Comparison of ENCODE assay signal across 3 cellular contexts in the genomic region with DNA sequence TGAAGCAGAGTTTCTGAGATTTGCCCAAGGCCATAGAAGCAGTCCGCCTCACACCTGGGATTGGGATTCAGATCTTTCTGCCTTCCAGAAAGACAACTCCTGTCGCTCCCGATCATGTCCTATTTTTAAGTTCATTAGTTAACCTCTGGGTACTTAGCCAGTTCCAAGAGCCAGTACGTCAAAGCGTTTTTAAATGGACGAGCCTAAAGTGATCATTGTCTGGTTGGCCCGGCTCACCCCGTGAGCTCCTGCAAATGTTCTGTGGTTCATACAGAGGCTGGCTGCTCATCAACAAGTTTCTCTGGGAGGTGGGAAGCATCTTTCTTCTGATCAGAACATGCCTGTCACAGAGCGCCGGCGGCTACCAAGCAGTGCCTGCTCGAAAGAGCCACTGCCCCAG.
TF ChIP-seq lines count a peak whose summit lies in the region.

No MANE protein-coding gene starts in this region.

TF ChIP-seq in WTC11, 78 proteins besides CTCF, POLR2A, EP300 and RAD21 (continues in another document):
- TF ChIP-seq CREM (CRISPR knock-in tag; IDR thresholded peaks at IDR 0.05), result no peak
- TF ChIP-seq SP1 (CRISPR knock-in tag; conservative IDR thresholded peaks at IDR 0.05), result no peak
- no peak for TF ChIP-seq ESRRA (CRISPR knock-in tag; IDR thresholded peaks at IDR 0.05; ENCODE audit: borderline replicate concordance)
- TF ChIP-seq, protein P1, sequence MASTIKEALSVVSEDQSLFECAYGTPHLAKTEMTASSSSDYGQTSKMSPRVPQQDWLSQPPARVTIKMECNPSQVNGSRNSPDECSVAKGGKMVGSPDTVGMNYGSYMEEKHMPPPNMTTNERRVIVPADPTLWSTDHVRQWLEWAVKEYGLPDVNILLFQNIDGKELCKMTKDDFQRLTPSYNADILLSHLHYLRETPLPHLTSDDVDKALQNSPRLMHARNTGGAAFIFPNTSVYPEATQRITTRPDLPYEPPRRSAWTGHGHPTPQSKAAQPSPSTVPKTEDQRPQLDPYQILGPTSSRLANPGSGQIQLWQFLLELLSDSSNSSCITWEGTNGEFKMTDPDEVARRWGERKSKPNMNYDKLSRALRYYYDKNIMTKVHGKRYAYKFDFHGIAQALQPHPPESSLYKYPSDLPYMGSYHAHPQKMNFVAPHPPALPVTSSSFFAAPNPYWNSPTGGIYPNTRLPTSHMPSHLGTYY (CRISPR knock-in tag; IDR thresholded peaks at IDR 0.05), result no peak
- TF ChIP-seq SMAD4 (CRISPR knock-in tag; IDR thresholded peaks at IDR 0.05), result no peak
- TF ChIP-seq JUN (CRISPR knock-in tag; IDR thresholded peaks at IDR 0.05), result no peak
- TF ChIP-seq, protein P2, sequence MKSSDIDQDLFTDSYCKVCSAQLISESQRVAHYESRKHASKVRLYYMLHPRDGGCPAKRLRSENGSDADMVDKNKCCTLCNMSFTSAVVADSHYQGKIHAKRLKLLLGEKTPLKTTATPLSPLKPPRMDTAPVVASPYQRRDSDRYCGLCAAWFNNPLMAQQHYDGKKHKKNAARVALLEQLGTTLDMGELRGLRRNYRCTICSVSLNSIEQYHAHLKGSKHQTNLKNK (CRISPR knock-in tag; IDR thresholded peaks at IDR 0.05), result no peak
- TF ChIP-seq, protein P3, sequence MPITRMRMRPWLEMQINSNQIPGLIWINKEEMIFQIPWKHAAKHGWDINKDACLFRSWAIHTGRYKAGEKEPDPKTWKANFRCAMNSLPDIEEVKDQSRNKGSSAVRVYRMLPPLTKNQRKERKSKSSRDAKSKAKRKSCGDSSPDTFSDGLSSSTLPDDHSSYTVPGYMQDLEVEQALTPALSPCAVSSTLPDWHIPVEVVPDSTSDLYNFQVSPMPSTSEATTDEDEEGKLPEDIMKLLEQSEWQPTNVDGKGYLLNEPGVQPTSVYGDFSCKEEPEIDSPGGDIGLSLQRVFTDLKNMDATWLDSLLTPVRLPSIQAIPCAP (CRISPR knock-in tag; IDR thresholded peaks at IDR 0.05), result no peak
- TF ChIP-seq, protein P4, sequence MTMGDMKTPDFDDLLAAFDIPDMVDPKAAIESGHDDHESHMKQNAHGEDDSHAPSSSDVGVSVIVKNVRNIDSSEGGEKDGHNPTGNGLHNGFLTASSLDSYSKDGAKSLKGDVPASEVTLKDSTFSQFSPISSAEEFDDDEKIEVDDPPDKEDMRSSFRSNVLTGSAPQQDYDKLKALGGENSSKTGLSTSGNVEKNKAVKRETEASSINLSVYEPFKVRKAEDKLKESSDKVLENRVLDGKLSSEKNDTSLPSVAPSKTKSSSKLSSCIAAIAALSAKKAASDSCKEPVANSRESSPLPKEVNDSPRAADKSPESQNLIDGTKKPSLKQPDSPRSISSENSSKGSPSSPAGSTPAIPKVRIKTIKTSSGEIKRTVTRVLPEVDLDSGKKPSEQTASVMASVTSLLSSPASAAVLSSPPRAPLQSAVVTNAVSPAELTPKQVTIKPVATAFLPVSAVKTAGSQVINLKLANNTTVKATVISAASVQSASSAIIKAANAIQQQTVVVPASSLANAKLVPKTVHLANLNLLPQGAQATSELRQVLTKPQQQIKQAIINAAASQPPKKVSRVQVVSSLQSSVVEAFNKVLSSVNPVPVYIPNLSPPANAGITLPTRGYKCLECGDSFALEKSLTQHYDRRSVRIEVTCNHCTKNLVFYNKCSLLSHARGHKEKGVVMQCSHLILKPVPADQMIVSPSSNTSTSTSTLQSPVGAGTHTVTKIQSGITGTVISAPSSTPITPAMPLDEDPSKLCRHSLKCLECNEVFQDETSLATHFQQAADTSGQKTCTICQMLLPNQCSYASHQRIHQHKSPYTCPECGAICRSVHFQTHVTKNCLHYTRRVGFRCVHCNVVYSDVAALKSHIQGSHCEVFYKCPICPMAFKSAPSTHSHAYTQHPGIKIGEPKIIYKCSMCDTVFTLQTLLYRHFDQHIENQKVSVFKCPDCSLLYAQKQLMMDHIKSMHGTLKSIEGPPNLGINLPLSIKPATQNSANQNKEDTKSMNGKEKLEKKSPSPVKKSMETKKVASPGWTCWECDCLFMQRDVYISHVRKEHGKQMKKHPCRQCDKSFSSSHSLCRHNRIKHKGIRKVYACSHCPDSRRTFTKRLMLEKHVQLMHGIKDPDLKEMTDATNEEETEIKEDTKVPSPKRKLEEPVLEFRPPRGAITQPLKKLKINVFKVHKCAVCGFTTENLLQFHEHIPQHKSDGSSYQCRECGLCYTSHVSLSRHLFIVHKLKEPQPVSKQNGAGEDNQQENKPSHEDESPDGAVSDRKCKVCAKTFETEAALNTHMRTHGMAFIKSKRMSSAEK (CRISPR knock-in tag; IDR thresholded peaks at IDR 0.05; ENCODE audit: borderline replicate concordance), result no peak

TF ChIP-seq in H1, 55 proteins besides CTCF, POLR2A, EP300 and RAD21:
- TF ChIP-seq PHF8 (conservative IDR thresholded peaks at IDR 0.05; ENCODE audit: low read depth, low read length) (no peak), BACH1 (IDR thresholded peaks at IDR 0.05; ENCODE audit: low read length) (no peak), CHD1 (IDR thresholded peaks at IDR 0.05; ENCODE audit: low read depth, low read length) (no peak), TCF12 (IDR thresholded peaks at IDR 0.05; ENCODE audit: low read depth, low read length) (no peak), KDM4A (IDR thresholded peaks at IDR 0.05; ENCODE audit: low read depth, low read length, severe bottlenecking) (no peak), BCL11A (IDR thresholded peaks at IDR 0.05; ENCODE audit: low read depth in 2 of 2, low read length in 2 of 2) (no peak), CBX8 (IDR thresholded peaks at IDR 0.05; ENCODE audit: borderline replicate concordance, low read depth, low read length) (no peak), HDAC6 (IDR thresholded peaks at IDR 0.05; ENCODE audit: low read depth, low read length) (no peak), TBP (IDR thresholded peaks at IDR 0.05; ENCODE audit: low read depth, low read length) (no peak), JUN (IDR thresholded peaks at IDR 0.05; ENCODE audit: low read depth, low read length) (no peak), FOSL1 (IDR thresholded peaks at IDR 0.05; ENCODE audit: insufficient read depth, low read depth, low read length) (no peak), SUZ12 (IDR thresholded peaks at IDR 0.05; ENCODE audit: low read length) (no peak), SAP30 (IDR thresholded peaks at IDR 0.05; ENCODE audit: insufficient read depth, insufficient replicate concordance, low read length) (no peak), MAFK (IDR thresholded peaks at IDR 0.05; ENCODE audit: low read depth, low read length) (no peak), ASH2L (IDR thresholded peaks at IDR 0.05; ENCODE audit: low read length) (no peak)

TF ChIP-seq in HepG2, 621 proteins besides CTCF, POLR2A, EP300 and RAD21:
- TF ChIP-seq, protein P5, sequence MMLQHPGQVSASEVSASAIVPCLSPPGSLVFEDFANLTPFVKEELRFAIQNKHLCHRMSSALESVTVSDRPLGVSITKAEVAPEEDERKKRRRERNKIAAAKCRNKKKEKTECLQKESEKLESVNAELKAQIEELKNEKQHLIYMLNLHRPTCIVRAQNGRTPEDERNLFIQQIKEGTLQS (CRISPR knock-in tag; IDR thresholded peaks at IDR 0.05), result no peak
- no peak for TF ChIP-seq ATRX (CRISPR knock-in tag; IDR thresholded peaks at IDR 0.05; ENCODE audit: borderline replicate concordance)
- TF ChIP-seq, protein P6, sequence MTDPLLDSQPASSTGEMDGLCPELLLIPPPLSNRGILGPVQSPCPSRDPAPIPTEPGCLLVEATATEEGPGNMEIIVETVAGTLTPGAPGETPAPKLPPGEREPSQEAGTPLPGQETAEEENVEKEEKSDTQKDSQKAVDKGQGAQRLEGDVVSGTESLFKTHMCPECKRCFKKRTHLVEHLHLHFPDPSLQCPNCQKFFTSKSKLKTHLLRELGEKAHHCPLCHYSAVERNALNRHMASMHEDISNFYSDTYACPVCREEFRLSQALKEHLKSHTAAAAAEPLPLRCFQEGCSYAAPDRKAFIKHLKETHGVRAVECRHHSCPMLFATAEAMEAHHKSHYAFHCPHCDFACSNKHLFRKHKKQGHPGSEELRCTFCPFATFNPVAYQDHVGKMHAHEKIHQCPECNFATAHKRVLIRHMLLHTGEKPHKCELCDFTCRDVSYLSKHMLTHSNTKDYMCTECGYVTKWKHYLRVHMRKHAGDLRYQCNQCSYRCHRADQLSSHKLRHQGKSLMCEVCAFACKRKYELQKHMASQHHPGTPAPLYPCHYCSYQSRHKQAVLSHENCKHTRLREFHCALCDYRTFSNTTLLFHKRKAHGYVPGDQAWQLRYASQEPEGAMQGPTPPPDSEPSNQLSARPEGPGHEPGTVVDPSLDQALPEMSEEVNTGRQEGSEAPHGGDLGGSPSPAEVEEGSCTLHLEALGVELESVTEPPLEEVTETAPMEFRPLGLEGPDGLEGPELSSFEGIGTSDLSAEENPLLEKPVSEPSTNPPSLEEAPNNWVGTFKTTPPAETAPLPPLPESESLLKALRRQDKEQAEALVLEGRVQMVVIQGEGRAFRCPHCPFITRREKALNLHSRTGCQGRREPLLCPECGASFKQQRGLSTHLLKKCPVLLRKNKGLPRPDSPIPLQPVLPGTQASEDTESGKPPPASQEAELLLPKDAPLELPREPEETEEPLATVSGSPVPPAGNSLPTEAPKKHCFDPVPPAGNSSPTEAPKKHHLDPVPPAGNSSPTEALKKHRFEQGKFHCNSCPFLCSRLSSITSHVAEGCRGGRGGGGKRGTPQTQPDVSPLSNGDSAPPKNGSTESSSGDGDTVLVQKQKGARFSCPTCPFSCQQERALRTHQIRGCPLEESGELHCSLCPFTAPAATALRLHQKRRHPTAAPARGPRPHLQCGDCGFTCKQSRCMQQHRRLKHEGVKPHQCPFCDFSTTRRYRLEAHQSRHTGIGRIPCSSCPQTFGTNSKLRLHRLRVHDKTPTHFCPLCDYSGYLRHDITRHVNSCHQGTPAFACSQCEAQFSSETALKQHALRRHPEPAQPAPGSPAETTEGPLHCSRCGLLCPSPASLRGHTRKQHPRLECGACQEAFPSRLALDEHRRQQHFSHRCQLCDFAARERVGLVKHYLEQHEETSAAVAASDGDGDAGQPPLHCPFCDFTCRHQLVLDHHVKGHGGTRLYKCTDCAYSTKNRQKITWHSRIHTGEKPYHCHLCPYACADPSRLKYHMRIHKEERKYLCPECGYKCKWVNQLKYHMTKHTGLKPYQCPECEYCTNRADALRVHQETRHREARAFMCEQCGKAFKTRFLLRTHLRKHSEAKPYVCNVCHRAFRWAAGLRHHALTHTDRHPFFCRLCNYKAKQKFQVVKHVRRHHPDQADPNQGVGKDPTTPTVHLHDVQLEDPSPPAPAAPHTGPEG (CRISPR knock-in tag; IDR thresholded peaks at IDR 0.05), result no peak
- no peak for TF ChIP-seq JUN (CRISPR knock-in tag; IDR thresholded peaks at IDR 0.05)
- no peak for TF ChIP-seq ZNF605 (CRISPR knock-in tag; IDR thresholded peaks at IDR 0.05)
- TF ChIP-seq SATB2 (CRISPR knock-in tag; IDR thresholded peaks at IDR 0.05), result no peak
- no peak for TF ChIP-seq ZNF589 (CRISPR knock-in tag; conservative IDR thresholded peaks at IDR 0.05)
- no peak for TF ChIP-seq KDM4B (CRISPR knock-in tag; IDR thresholded peaks at IDR 0.05)
- TF ChIP-seq, protein P7, sequence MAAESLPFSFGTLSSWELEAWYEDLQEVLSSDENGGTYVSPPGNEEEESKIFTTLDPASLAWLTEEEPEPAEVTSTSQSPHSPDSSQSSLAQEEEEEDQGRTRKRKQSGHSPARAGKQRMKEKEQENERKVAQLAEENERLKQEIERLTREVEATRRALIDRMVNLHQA (CRISPR knock-in tag; IDR thresholded peaks at IDR 0.05), result no peak
- no peak for TF ChIP-seq RELA (CRISPR knock-in tag; IDR thresholded peaks at IDR 0.05)
- no peak for TF ChIP-seq ZNF317 (CRISPR knock-in tag; IDR thresholded peaks at IDR 0.05)
- no peak for TF ChIP-seq KDM5B (CRISPR knock-in tag; IDR thresholded peaks at IDR 0.05; ENCODE audit: borderline replicate concordance)
